In the genomic region with DNA sequence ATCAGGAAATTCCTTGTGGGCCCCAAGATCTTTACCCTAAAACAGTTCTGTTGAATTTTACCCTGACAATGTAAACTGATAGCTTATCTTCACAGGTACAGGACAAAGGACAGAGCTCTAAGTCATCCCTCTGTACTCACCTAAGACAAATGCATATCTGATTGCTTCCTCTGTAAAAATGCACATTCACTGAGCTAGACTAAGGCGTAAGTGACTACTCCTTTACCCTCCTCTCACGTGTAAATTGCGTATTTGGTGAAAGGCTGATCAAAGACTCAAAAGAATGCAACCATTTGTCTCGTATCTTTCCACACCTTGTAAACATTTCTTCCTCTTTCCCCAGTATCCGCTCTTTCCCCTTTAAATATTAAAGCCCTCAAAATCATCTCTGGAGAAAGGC, we compare ENCODE assay signal across 20 cellular contexts.
DNase-seq lines count a peak whose midpoint lies in the region; ATAC-seq and TF ChIP-seq lines count a peak whose summit lies in the region.
"Had no signal": no experiment of that assay in that cellular context is flagged by ENCODE, and none has a peak within 500 bp of the region (broad histone marks: within the 10 kb centered on the region; RNA-seq: fewer than 3 reads in every experiment).

No MANE protein-coding gene starts in this region.

- no peak overlapping the region for H3K4me2 ChIP-seq in trophoblast cell (ENCODE audit: low read length)

- H3K18ac ChIP-seq in trophoblast cell (ENCODE audit: low read length), result no peak overlapping the region

- no peak overlapping the region for H3K4ac ChIP-seq in trophoblast cell (ENCODE audit: low read depth, low read length)

- H2AFZ ChIP-seq in trophoblast cell (ENCODE audit: insufficient read depth, low read length, poor library complexity), result no peak overlapping the region
- H2AFZ ChIP-seq: GM23248 had no signal

- H3K36me3 ChIP-seq in endodermal cell (ENCODE audit: control insufficient read depth, insufficient read depth, low read length), result no peaks in the 10 kb centered on the region
- no peaks in the 10 kb centered on the region for H3K36me3 ChIP-seq in trophoblast cell (ENCODE audit: control insufficient read depth in 1 of 2, insufficient read depth in 2 of 2, low read length in 2 of 2)
- no peaks in the 10 kb centered on the region for H3K36me3 ChIP-seq in lower lobe of right lung

- H2BK12ac ChIP-seq in trophoblast cell (ENCODE audit: low read length), result no peak overlapping the region

- H3K9me3 ChIP-seq in endodermal cell (ENCODE audit: control insufficient read depth, low read length) (no peaks in the 10 kb centered on the region), trophoblast cell (ENCODE audit: insufficient read depth, low read depth, low read length) (no peaks in the 10 kb centered on the region), lower lobe of right lung (no peaks in the 10 kb centered on the region)

- H2AK5ac ChIP-seq in trophoblast cell (ENCODE audit: low read length), result no peak overlapping the region

- no peaks in the 10 kb centered on the region for H3K9me3 Mint-ChIP-seq in endodermal cell
- H3K9me3 Mint-ChIP-seq: CD4-positive, alpha-beta T cell; HFFc6 had no signal

- no peak overlapping the region for H2BK5ac ChIP-seq in trophoblast cell (ENCODE audit: low read depth, low read length, poor library complexity)

- no peaks in the 10 kb centered on the region for H3K27me3 Mint-ChIP-seq in endodermal cell (ENCODE audit: insufficient read depth)
- H3K27me3 Mint-ChIP-seq: CD4-positive, alpha-beta T cell had no signal

- H3K4me1 ChIP-seq in endodermal cell (ENCODE audit: control insufficient read depth, insufficient read depth, low read length) (no peaks in the 10 kb centered on the region), trophoblast cell (ENCODE audit: control insufficient read depth in 1 of 2, insufficient read depth in 2 of 2, low read length in 2 of 2) (peaks cover 11 to 17% of the 10 kb centered on the region in 2 experiments), lower lobe of right lung (no peaks in the 10 kb centered on the region)

- no peak overlapping the region for H3K27ac ChIP-seq in endodermal cell (ENCODE audit: low read depth, low read length)
- H3K27ac ChIP-seq in trophoblast cell (ENCODE audit: low read depth, low read length), result peak overlapping the region; percentile 61
- H3K27ac ChIP-seq in caudate nucleus (ENCODE audit: low read depth, low read length), result no peak overlapping the region
- H3K27ac ChIP-seq in lower lobe of right lung, result no peak overlapping the region
- H3K27ac ChIP-seq: C4-2B, GM23248, HL-60 had no signal

- H3K79me2 ChIP-seq in trophoblast cell (ENCODE audit: control insufficient read depth, insufficient read depth, low read length, poor library complexity), result no peaks in the 10 kb centered on the region

- no peaks in the 10 kb centered on the region for H3K36me3 Mint-ChIP-seq in endodermal cell (ENCODE audit: low read depth)

- no peak overlapping the region for H4K12ac ChIP-seq in trophoblast cell (ENCODE audit: low read depth, low read length)

- H3K27ac Mint-ChIP-seq in endodermal cell, result peak overlapping the region; percentile 5
- H3K27ac Mint-ChIP-seq: CD4-positive, alpha-beta T cell; HFFc6 had no signal

- no peak overlapping the region for H4K8ac ChIP-seq in trophoblast cell (ENCODE audit: low read depth, low read length)

- H3K4me3 ChIP-seq in endodermal cell (ENCODE audit: low read length) (no peak overlapping the region), trophoblast cell (ENCODE audit: low read depth, low read length) (no peak overlapping the region), lower lobe of right lung (no peak overlapping the region)
- H3K4me3 ChIP-seq: GM23248, K562 had no signal

- H3K4me3 Mint-ChIP-seq in endodermal cell, result no peak overlapping the region
- H3K4me3 Mint-ChIP-seq: CD4-positive, alpha-beta T cell; HFFc6 had no signal

- ATAC-seq in GM18907 (IDR thresholded peaks at IDR 0.05; ENCODE audit: unreplicated experiment) (no peak), GM18867 (IDR thresholded peaks at IDR 0.05; ENCODE audit: unreplicated experiment) (no peak), lower lobe of right lung (no peak)
- ATAC-seq: HCT116, K562 had no signal

- H3K27me3 ChIP-seq in endodermal cell (ENCODE audit: control insufficient read depth, insufficient read depth, low read length, poor library complexity, severe bottlenecking) (no peaks in the 10 kb centered on the region), trophoblast cell (ENCODE audit: insufficient read depth, low read length) (no peaks in the 10 kb centered on the region), lower lobe of right lung (ENCODE audit: low read depth) (no peaks in the 10 kb centered on the region)

- H3K9ac ChIP-seq in endodermal cell (ENCODE audit: extremely low read depth, low read length, poor library complexity, severe bottlenecking) (no peak overlapping the region), trophoblast cell (ENCODE audit: low read length) (no peak overlapping the region)
- H3K9ac ChIP-seq: GM23248 had no signal

- 59 to 64% methylated on average over 5 of the region's 5 CpGs for WGBS in endodermal cell (ENCODE audit: insufficient coverage in 1 of 2, insufficient read length in 1 of 2), 2 experiments
- WGBS in trophoblast cell (ENCODE audit: extremely low coverage, insufficient coverage, insufficient read length), result no CpG with 5 or more reads among the region's 5 CpGs

- peaks cover 12% of the 10 kb centered on the region for H3K79me1 ChIP-seq in trophoblast cell (ENCODE audit: low read length)

- H3K23ac ChIP-seq in trophoblast cell (ENCODE audit: low read length), result no peak overlapping the region

- no peak overlapping the region for H2BK120ac ChIP-seq in trophoblast cell (ENCODE audit: insufficient read depth, low read length, poor library complexity)

- intact Hi-C loops in lower lobe of right lung (cut with DNase I), result no loop called here

- TF ChIP-seq CTCF in endodermal cell (conservative IDR thresholded peaks at IDR 0.05) (no peak), lower lobe of right lung (IDR thresholded peaks at IDR 0.05) (no peak)

- H3K4me1 Mint-ChIP-seq in endodermal cell, result peaks cover 14% of the 10 kb centered on the region

- peak; percentile 28 for DNase-seq in ELF-1 (ENCODE audit: low read depth, low spot score)
- no peak for DNase-seq in endodermal cell
- no peak for DNase-seq in trophoblast cell
- DNase-seq in caudate nucleus (lab: John Stamatoyannopoulos, UW), result no peak
- no peak for DNase-seq in lower lobe of right lung
- DNase-seq: 8988T; CD4-positive, alpha-beta T cell; DMS153; DMS79; GF-D8; GM23248; H7; HFFc6; IMR-90 had no signal

- H3K14ac ChIP-seq in trophoblast cell (ENCODE audit: low read length), result no peak overlapping the region

- no peak overlapping the region for H4K91ac ChIP-seq in trophoblast cell (ENCODE audit: low read depth, low read length)
